32 cellular contexts compared by ENCODE assay signal in genomic region chr1:160752926-160753325, GRCh38. TPM values are rescaled to one million over a fixed set of nuclear protein-coding genes. Genes with fewer than 3 reads are reported as not detected.
A peak's percentile ranks its signal among the peaks of the same experiment; 100 is the strongest.
DNase-seq lines count a peak whose midpoint lies in the region; ATAC-seq, FAIRE-seq and TF ChIP-seq lines count a peak whose summit lies in the region.
"Had no signal": no experiment of that assay in that cellular context is flagged by ENCODE, and none has a peak within 500 bp of the region (broad histone marks: within the 10 kb centered on the region; RNA-seq: fewer than 3 reads in every experiment).

No MANE protein-coding gene starts in this region.

- H3K27ac ChIP-seq in CD8-positive, alpha-beta memory T cell (ENCODE audit: low read depth, low read length), result no peak overlapping the region
- H3K27ac ChIP-seq in GM12878 (ENCODE audit: control insufficient read depth, insufficient read depth), result no peak overlapping the region
- H3K27ac ChIP-seq: brain microvascular endothelial cell, prostate gland had no signal

- in situ Hi-C loops in GM12878 (cut with MboI), result no loop called here

- peaks cover 0 to 4% of the 10 kb centered on the region in 2 donors for H3K27me3 Mint-ChIP-seq in CD8-positive, alpha-beta memory T cell
- H3K27me3 Mint-ChIP-seq in natural killer cell (ENCODE audit: low read depth in 2 of 2), result no peaks in the 10 kb centered on the region
- H3K27me3 Mint-ChIP-seq: activated CD4-positive, alpha-beta memory T cell treated with anti-CD3 and anti-CD28 coated beads, Interleukin-2, amount 10 ng/mL, durations not matched to agents 7 days and 5 days had no signal

- no peak for DNase-seq in CD8-positive, alpha-beta memory T cell
- peak; percentile 31 for DNase-seq in NCI-H226
- no peak for DNase-seq in GM12878 (ENCODE audit: low read depth, low spot score)
- no peak for DNase-seq in natural killer cell
- no peak for DNase-seq in GM19238 (ENCODE audit: insufficient read length, low spot score)
- no peak for DNase-seq in stimulated activated CD8-positive, alpha-beta memory T cell treated with anti-CD3 and anti-CD28 coated beads, Interleukin-4, amount 100 ng/mL, for 48 hours
- DNase-seq: activated CD4-positive, alpha-beta memory T cell treated with anti-CD3 and anti-CD28 coated beads, Interleukin-2, amount 10 ng/mL, durations not matched to agents 7 days and 5 days; activated CD4-positive, CD25-positive, alpha-beta regulatory T cell treated with anti-CD3 and anti-CD28 coated beads, Interleukin-2, amount 50 U/mL, for 72 hours; activated effector memory CD4-positive, alpha-beta T cell treated with anti-CD3 and anti-CD28 coated beads, Interleukin-2, amount 50 U/mL, for 16 hours; amniotic stem cell; brain microvascular endothelial cell; C1 segment of cervical spinal cord; Caco-2; DMS53; effector CD4-positive, alpha-beta T cell; HCEC 1CT; Karpas-422; NCI-H1417; NCI-H2081; NCI-H345; NCI-H748 treated with DMSO at 0.1 percent for 48 hours; nucleus accumbens; Right ventricle myocardium superior; T-helper 2 cell; trophoblast cell had no signal

- RAD21 ChIA-PET in GM12878 (lab: Charles Lee; ENCODE audit: unreplicated experiment), result interaction anchor here (1.2 to 6.4 kb wide), 3 partner anchors 11 to 24 kb away, joined by 3 to 68 read pairs (median 8); partner anchors contain the start of gene SLAMF7

- H3K4me3 ChIP-seq in CD8-positive, alpha-beta memory T cell (ENCODE audit: low read length), result no peak overlapping the region
- no peak overlapping the region for H3K4me3 ChIP-seq in GM12878
- H3K4me3 ChIP-seq: prostate gland had no signal

- no peak for TF ChIP-seq POLR2A in GM12878 (IDR thresholded peaks at IDR 0.05; ENCODE audit: low read depth, low read length)

- TF ChIP-seq RAD21 in GM12878 (IDR thresholded peaks at IDR 0.05; ENCODE audit: insufficient read depth, low read depth, low read length), result no peak

- peak overlapping the region in 5 of 7 donors; percentile 0 to 59 (median 5) for H3K4me3 Mint-ChIP-seq in CD8-positive, alpha-beta memory T cell
- H3K4me3 Mint-ChIP-seq in natural killer cell, result peak overlapping the region; percentile 43
- H3K4me3 Mint-ChIP-seq: activated CD4-positive, alpha-beta memory T cell treated with anti-CD3 and anti-CD28 coated beads, Interleukin-2, amount 10 ng/mL, durations not matched to agents 7 days and 5 days had no signal

- no TSS peak for BruUV-seq in GM12878 (replicated peaks; lab: Mats Ljungman, UMichigan)

- H3K9ac ChIP-seq in GM12878 (ENCODE audit: control insufficient read depth, insufficient read depth, low read length), result no peak overlapping the region

- peaks cover 31 to 59% (median 56%) of the 10 kb centered on the region in 3 donors for H3K36me3 Mint-ChIP-seq in CD8-positive, alpha-beta memory T cell
- H3K36me3 Mint-ChIP-seq in natural killer cell, result peaks cover 43% of the 10 kb centered on the region

- peaks cover 5% of the 10 kb centered on the region for H3K36me3 ChIP-seq in CD8-positive, alpha-beta memory T cell (ENCODE audit: insufficient read depth, low read length)
- peaks cover 24 to 43% of the 10 kb centered on the region in 2 experiments for H3K36me3 ChIP-seq in GM12878 (ENCODE audit: control insufficient read depth in 2 of 2, insufficient read depth in 2 of 2, low read length in 1 of 2)
- H3K36me3 ChIP-seq: brain microvascular endothelial cell, prostate gland had no signal

- CTCF ChIA-PET in CD8-positive, alpha-beta memory T cell (lab: Charles Lee), result interaction anchor here (1.6 to 6.1 kb wide), 2 partner anchors 16 to 72 kb away, joined by 3 to 32 read pairs; no protein-coding TSS in a partner anchor
- CTCF ChIA-PET in GM12878 (lab: Yijun Ruan, JAX), result interaction anchor here (1.4 to 2.4 kb wide), 5 partner anchors 9 to 94 kb away, joined by 3 to 13 read pairs (median 4); no protein-coding TSS in a partner anchor

- no peak for TF ChIP-seq EP300 in GM12878 (IDR thresholded peaks at IDR 0.05; ENCODE audit: borderline replicate concordance in 1 of 2, control insufficient read depth in 1 of 2, low read depth in 2 of 2, low read length in 2 of 2)

- SMC1A ChIA-PET in GM12878 (lab: Charles Lee; ENCODE audit: uncharacterized antibody, unreplicated experiment), result interaction anchor here (1.0 to 9.8 kb wide), 5 partner anchors 9 to 41 kb away, joined by 3 to 109 read pairs (median 9); partner anchors contain the start of genes CD48 and SLAMF7

- FAIRE-seq in GM12878 (lab: Jason Lieb, UNC), result no peak
- FAIRE-seq: keratinocyte had no signal

- H3K79me2 ChIP-seq in GM12878 (ENCODE audit: control insufficient read depth, insufficient read depth, low read length), result peaks cover 17% of the 10 kb centered on the region

- H3K4me1 Mint-ChIP-seq in CD8-positive, alpha-beta memory T cell, result peaks cover 87 to 94% (median 87%) of the 10 kb centered on the region in 3 donors
- peaks cover 89 to 93% of the 10 kb centered on the region in 2 donors for H3K4me1 Mint-ChIP-seq in natural killer cell

- WGBS in GM12878 (ENCODE audit: insufficient coverage, insufficient replicate concordance, low lambda C conversion rate, missing lambda C conversion rate), result 51% methylated on average over 5 of the region's 5 CpGs

- H3K27me3 ChIP-seq in CD8-positive, alpha-beta memory T cell (ENCODE audit: insufficient read depth, low read length, poor library complexity, severe bottlenecking), result no peaks in the 10 kb centered on the region
- no peaks in the 10 kb centered on the region for H3K27me3 ChIP-seq in GM12878 (replicated peaks in 1 of 2; ENCODE audit: control insufficient read depth in 2 of 2, insufficient read depth in 2 of 2, low read length in 1 of 2)
- H3K27me3 ChIP-seq: brain microvascular endothelial cell had no signal

- ATAC-seq in GM12878 (no peak), natural killer cell (no peak), GM21529 (IDR thresholded peaks at IDR 0.05; ENCODE audit: unreplicated experiment) (no peak)
- ATAC-seq: Panc1, sciatic nerve, SK-N-SH treated with all-trans-retinoic acid at 6 μM for 48 hours had no signal

- H3K4me1 ChIP-seq in CD8-positive, alpha-beta memory T cell (ENCODE audit: insufficient read depth, low read length), result peaks cover 80% of the 10 kb centered on the region
- H3K4me1 ChIP-seq in GM12878 (ENCODE audit: control insufficient read depth, insufficient read depth, low read length), result peaks cover 44% of the 10 kb centered on the region
- H3K4me1 ChIP-seq: Caco-2, prostate gland had no signal

- H3K9me3 Mint-ChIP-seq in CD8-positive, alpha-beta memory T cell, result no peaks in the 10 kb centered on the region
- H3K9me3 Mint-ChIP-seq in natural killer cell, result peaks cover 3 to 4% of the 10 kb centered on the region in 2 donors

- no peaks in the 10 kb centered on the region for H3K9me3 ChIP-seq in CD8-positive, alpha-beta memory T cell (ENCODE audit: low read length)
- H3K9me3 ChIP-seq in GM12878 (replicated peaks; ENCODE audit: control insufficient read depth, insufficient read depth, low read length), result no peaks in the 10 kb centered on the region; the same call in 2 of the 3 replicates
- H3K9me3 ChIP-seq: prostate gland had no signal

- intact Hi-C loops in GM12878 (cut with micrococcal nuclease; ENCODE audit: unreplicated experiment), result no loop called here
- intact Hi-C loops in natural killer cell (cut with micrococcal nuclease), result loop anchor here (1.0 to 10.0 kb wide), 2 partner anchors 14 to 792 kb away; partner anchors contain the start of gene FCGR3A

- no peak overlapping the region for H3K4me2 ChIP-seq in GM12878 (ENCODE audit: control insufficient read depth, insufficient read depth)

- H3K27ac Mint-ChIP-seq in CD8-positive, alpha-beta memory T cell, result peak overlapping the region; percentile 6 to 91 (median 70)
- peak overlapping the region; percentile 88 to 96 for H3K27ac Mint-ChIP-seq in natural killer cell
- H3K27ac Mint-ChIP-seq: activated CD4-positive, alpha-beta memory T cell treated with anti-CD3 and anti-CD28 coated beads, Interleukin-2, amount 10 ng/mL, durations not matched to agents 7 days and 5 days had no signal

- POLR2A ChIA-PET in CD8-positive, alpha-beta memory T cell (lab: Charles Lee), result no interaction called here
- POLR2A ChIA-PET in GM12878 (lab: Charles Lee), result interaction anchor here (0.6 to 3.3 kb wide), 5 partner anchors 9 to 239 kb away, joined by 3 to 16 read pairs (median 3); no protein-coding TSS in a partner anchor

- H2AFZ ChIP-seq in GM12878 (ENCODE audit: control insufficient read depth, low read depth, low read length), result no peak overlapping the region

- no peaks in the 10 kb centered on the region for H4K20me1 ChIP-seq in GM12878 (ENCODE audit: control insufficient read depth, insufficient read depth)

- TF ChIP-seq CTCF in GM12878 (IDR thresholded peaks at IDR 0.05 in 2 of 3, conservative IDR thresholded peaks at IDR 0.05 in 1 of 3; ENCODE audit: control insufficient read depth in 2 of 3, extremely low read depth in 1 of 3, insufficient read depth in 1 of 3, low read depth in 3 of 3, low read length in 3 of 3), result no peak
- no peak for TF ChIP-seq CTCF in natural killer cell (IDR thresholded peaks at IDR 0.05)

RNA-seq across cellular contexts. Expression of gene SLAMF7, which starts 13.9 kb away (rescaled TPM):
- total RNA-seq in CD8-positive, alpha-beta memory T cell, result 10 to 100 TPM; 79.5 to 97.4 TPM
- 165 TPM for polyA plus RNA-seq in CD8-positive, alpha-beta memory T cell
- 340 and 341 TPM in 2 replicates for total RNA-seq in GM12878 (2013; cell fraction: nucleolus; rRNA removed)
- total RNA-seq in GM12878 (2014; rRNA removed), result 74.4 and 76.2 TPM in 2 replicates
- 81.5 and 88.1 TPM in 2 replicates for total RNA-seq in GM12878 (2014; rRNA removed; fragmentation: Illumina TruSeq; extraction: Trizol)
- 124 and 133 TPM in 2 replicates for total RNA-seq in GM12878 (2021)
- polyA plus RNA-seq in GM12878 (2011; ENCODE audit: low read depth), result 147 TPM
- 275 and 284 TPM in 2 replicates for polyA plus RNA-seq in GM12878 (2011; rRNA removed)
- polyA plus RNA-seq in GM12878 (2011; cell fraction: cytosol; rRNA removed), result 168 and 176 TPM in 2 replicates
- 116 and 168 TPM in 2 replicates for polyA plus RNA-seq in GM12878 (2011; cell fraction: nucleus; rRNA removed)
- polyA plus RNA-seq in GM12878 (2012), result 182 and 235 TPM in 2 replicates
- polyA plus RNA-seq in GM12878 (2014; fragmentation: Illumina TruSeq; extraction: Trizol), result 182 and 208 TPM in 2 replicates
- 10 to 100 TPM; 66.6 to 83.4 TPM for polyA plus RNA-seq in GM12878 (2014; fragmentation: Nextera tagmentation; extraction: Ambion mirVana)
- 118 and 125 TPM in 2 replicates for polyA plus RNA-seq in GM12878 (2014; rRNA removed)
- 100 to 1,000 TPM; 102 to 114 TPM for polyA plus RNA-seq in GM12878 (2016; fragmentation: Nextera tagmentation; extraction: Ambion mirVana)
- polyA minus RNA-seq in GM12878 (2011; rRNA and poly(A)+ RNA removed), result 184 and 200 TPM in 2 replicates
- 46.2 and 51.3 TPM in 2 replicates for polyA minus RNA-seq in GM12878 (2011; cell fraction: cytosol; rRNA and poly(A)+ RNA removed)
- polyA minus RNA-seq in GM12878 (2011; cell fraction: nucleus; rRNA and poly(A)+ RNA removed), result 108 and 125 TPM in 2 replicates
- 100 to 1,000 TPM; 191 to 301 (median 227) TPM for total RNA-seq in natural killer cell
- total RNA-seq: Caco-2 had no signal

RNA-seq across cellular contexts. Expression of gene CD48, which starts 41.3 kb away (rescaled TPM):
- 100 to 1,000 TPM; 224 to 234 TPM for total RNA-seq in CD8-positive, alpha-beta memory T cell
- polyA plus RNA-seq in CD8-positive, alpha-beta memory T cell, result 250 TPM
- 550 and 565 TPM in 2 replicates for total RNA-seq in GM12878 (2013; cell fraction: nucleolus; rRNA removed)
- total RNA-seq in GM12878 (2014; rRNA removed), result 415 and 499 TPM in 2 replicates
- total RNA-seq in GM12878 (2014; rRNA removed; fragmentation: Illumina TruSeq; extraction: Trizol), result 445 and 463 TPM in 2 replicates
- 311 and 323 TPM in 2 replicates for total RNA-seq in GM12878 (2021)
- polyA plus RNA-seq in GM12878 (2011; ENCODE audit: low read depth), result 1,141 TPM
- 1,315 and 1,412 TPM in 2 replicates for polyA plus RNA-seq in GM12878 (2011; rRNA removed)
- 831 and 1,170 TPM in 2 replicates for polyA plus RNA-seq in GM12878 (2011; cell fraction: cytosol; rRNA removed)
- polyA plus RNA-seq in GM12878 (2011; cell fraction: nucleus; rRNA removed), result 317 and 485 TPM in 2 replicates
- polyA plus RNA-seq in GM12878 (2012), result 688 and 1,150 TPM in 2 replicates
- polyA plus RNA-seq in GM12878 (2014; fragmentation: Illumina TruSeq; extraction: Trizol), result 487 and 663 TPM in 2 replicates
- 100 to 1,000 TPM; 667 to 776 TPM for polyA plus RNA-seq in GM12878 (2014; fragmentation: Nextera tagmentation; extraction: Ambion mirVana)
- polyA plus RNA-seq in GM12878 (2014; rRNA removed), result 335 and 411 TPM in 2 replicates
- 100 to 1,000 TPM; 302 to 328 TPM for polyA plus RNA-seq in GM12878 (2016; fragmentation: Nextera tagmentation; extraction: Ambion mirVana)
- 654 and 682 TPM in 2 replicates for polyA minus RNA-seq in GM12878 (2011; rRNA and poly(A)+ RNA removed)
- 176 and 177 TPM in 2 replicates for polyA minus RNA-seq in GM12878 (2011; cell fraction: cytosol; rRNA and poly(A)+ RNA removed)
- polyA minus RNA-seq in GM12878 (2011; cell fraction: nucleus; rRNA and poly(A)+ RNA removed), result 79.5 and 82.9 TPM in 2 replicates
- 100 to 1,000 TPM; 213 to 249 (median 223) TPM for total RNA-seq in natural killer cell
- total RNA-seq: Caco-2, epithelial cell of proximal tubule had no signal

RNA-seq across cellular contexts. Expression of gene LY9, which starts 43.0 kb away (rescaled TPM):
- total RNA-seq in CD8-positive, alpha-beta memory T cell, result 10 to 100 TPM; 16.4 to 16.5 TPM
- polyA plus RNA-seq in CD8-positive, alpha-beta memory T cell, result 206 TPM
- 51.7 and 54.8 TPM in 2 replicates for total RNA-seq in GM12878 (2013; cell fraction: nucleolus; rRNA removed)
- total RNA-seq in GM12878 (2014; rRNA removed) (10.7 and 12.5 TPM in 2 replicates), GM12878 (2014; rRNA removed; fragmentation: Illumina TruSeq; extraction: Trizol) (6.6 and 8.0 TPM in 2 replicates), GM12878 (2021) (8.9 and 11.0 TPM in 2 replicates), natural killer cell (10 to 100 TPM; 30.3 to 47.1 (median 34.4) TPM)
- polyA plus RNA-seq in GM12878 (2011; ENCODE audit: low read depth), result 15.9 TPM
- polyA plus RNA-seq in GM12878 (2011; rRNA removed) (11.7 and 13.3 TPM in 2 replicates), GM12878 (2014; fragmentation: Illumina TruSeq; extraction: Trizol) (9.8 and 11.7 TPM in 2 replicates), GM12878 (2014; fragmentation: Nextera tagmentation; extraction: Ambion mirVana) (1 to 10 TPM; 2.7 to 2.8 TPM), GM12878 (2014; rRNA removed) (11.4 and 11.6 TPM in 2 replicates), GM12878 (2016; fragmentation: Nextera tagmentation; extraction: Ambion mirVana) (1 to 10 TPM; 7.4 to 9.1 TPM)
- 12.8 and 14.6 TPM in 2 replicates for polyA plus RNA-seq in GM12878 (2011; cell fraction: cytosol; rRNA removed)
- polyA plus RNA-seq in GM12878 (2011; cell fraction: nucleus; rRNA removed), result 11.6 and 16.1 TPM in 2 replicates
- polyA plus RNA-seq in GM12878 (2012), result 16.7 and 24.0 TPM in 2 replicates
- polyA minus RNA-seq in GM12878 (2011; rRNA and poly(A)+ RNA removed), result 13.6 and 16.5 TPM in 2 replicates
- 3.5 TPM in 2 replicates for polyA minus RNA-seq in GM12878 (2011; cell fraction: cytosol; rRNA and poly(A)+ RNA removed)
- polyA minus RNA-seq in GM12878 (2011; cell fraction: nucleus; rRNA and poly(A)+ RNA removed), result 10.8 and 12.2 TPM in 2 replicates
- total RNA-seq: Caco-2, epithelial cell of proximal tubule, Right ventricle myocardium superior had no signal
- polyA plus RNA-seq: keratinocyte had no signal
